ENCODE assay signal across 1 cellular context in genomic region chr7:140966561-140967234, GRCh38.
TF ChIP-seq lines count a peak whose summit lies in the region.

No MANE protein-coding gene starts in this region.

TF ChIP-seq in GM23338, 12 proteins besides CTCF, POLR2A, EP300 and RAD21 (continued from another document):
- TF ChIP-seq ZNF462 (CRISPR knock-in tag; IDR thresholded peaks at IDR 0.05): no peak
- no peak for TF ChIP-seq STAT1 (IDR thresholded peaks at IDR 0.05; ENCODE audit: unreplicated experiment)
